ENCODE assay signal across 16 cellular contexts in genomic region chr7:83509255-83510021, GRCh38.
DNase-seq lines count a peak whose midpoint lies in the region; ATAC-seq and TF ChIP-seq lines count a peak whose summit lies in the region.
"Had no signal": no experiment of that assay in that cellular context is flagged by ENCODE, and none has a peak within 500 bp of the region (broad histone marks: within the 10 kb centered on the region; RNA-seq: fewer than 3 reads in every experiment).

No MANE protein-coding gene starts in this region.

- CTCF ChIA-PET in GM10248 (lab: Yijun Ruan, JAX) = interaction anchor here (1.0 kb wide), 1 partner anchor 98 kb away, joined by 3 read pairs; no protein-coding TSS in a partner anchor

- no peak overlapping the region for H3K27ac Mint-ChIP-seq in type B pancreatic cell
- H3K27ac Mint-ChIP-seq: CD4-positive, CD25-positive, alpha-beta regulatory T cell; H9 had no signal

- H3K36me3 Mint-ChIP-seq in type B pancreatic cell = no peaks in the 10 kb centered on the region
- H3K36me3 Mint-ChIP-seq: CD4-positive, CD25-positive, alpha-beta regulatory T cell had no signal

- H3K4me1 Mint-ChIP-seq in type B pancreatic cell (ENCODE audit: unreplicated experiment) = no peaks in the 10 kb centered on the region
- H3K4me1 Mint-ChIP-seq: CD4-positive, CD25-positive, alpha-beta regulatory T cell had no signal

- no peak overlapping the region for H3K4me3 Mint-ChIP-seq in type B pancreatic cell
- H3K4me3 Mint-ChIP-seq: CD4-positive, CD25-positive, alpha-beta regulatory T cell; H9 had no signal

- peak; percentile 53 for DNase-seq in GM12865 (ENCODE audit: low read depth)
- DNase-seq in type B pancreatic cell (ENCODE audit: extremely low spot score, unreplicated experiment) = no peak
- DNase-seq in GM10248 (ENCODE audit: extremely low spot score) = no peak
- no peak for DNase-seq in SIG-M5 (lab: John Stamatoyannopoulos, UW)
- DNase-seq: ACHN; CD4-positive, CD25-positive, alpha-beta regulatory T cell; DMS53; GOT3; H9; IMR-90; Kasumi-1; KBM-7 had no signal

- H3K9me3 Mint-ChIP-seq in type B pancreatic cell = no peaks in the 10 kb centered on the region
- H3K9me3 Mint-ChIP-seq: H9 had no signal

- no peak overlapping the region for H3K4me3 ChIP-seq in GM12865 (ENCODE audit: low read depth, low read length)
- H3K4me3 ChIP-seq: BLaER1 treated with 17β-estradiol and CSF1 and Interleukin-3, amounts not matched to agents 10 nM and 100 nM had no signal

- ATAC-seq in GM18868 (IDR thresholded peaks at IDR 0.05; ENCODE audit: unreplicated experiment) (peak; percentile 83), HG02642 (IDR thresholded peaks at IDR 0.05; ENCODE audit: poor library complexity, unreplicated experiment) (peak; percentile 57), HG03520 (IDR thresholded peaks at IDR 0.05; ENCODE audit: unreplicated experiment) (peak; percentile 46)

- POLR2A ChIA-PET in GM10248 (lab: Yijun Ruan, JAX) = no interaction called here

- H3K27me3 Mint-ChIP-seq in type B pancreatic cell = no peaks in the 10 kb centered on the region
- H3K27me3 Mint-ChIP-seq: CD4-positive, CD25-positive, alpha-beta regulatory T cell had no signal

- no peak for TF ChIP-seq CTCF in GM12865 (IDR thresholded peaks at IDR 0.05; ENCODE audit: insufficient read depth, low read depth, low read length, missing control alignments)
- no peak for TF ChIP-seq CTCF in type B pancreatic cell (conservative IDR thresholded peaks at IDR 0.05)
- TF ChIP-seq CTCF in GM10248 (IDR thresholded peaks at IDR 0.05; ENCODE audit: control extremely low read depth, extremely low read depth, low read depth, missing control alignments) = no peak
